In genomic region chr17:22490399-22490798, GRCh38 we compare ENCODE assay signal across 35 cellular contexts.
"Had no signal": no experiment of that assay in that cellular context is flagged by ENCODE, and none has a peak within 500 bp of the region (broad histone marks: within the 10 kb centered on the region; RNA-seq: fewer than 3 reads in every experiment).

No MANE protein-coding gene starts in this region.

- H3K27ac ChIP-seq: KMS-11 had no signal

- H3K9me3 ChIP-seq: MG63 had no signal

- H3K4me2 ChIP-seq: KMS-11 had no signal

- H3K36me3 ChIP-seq: MG63 had no signal

- DNase-seq: Karpas-422, Kasumi-1, MG63, MM.1S, MV-4-11, NCI-H1048, NCI-H1092, NCI-H1092 treated with DMSO at 0.1 percent for 48 hours, NCI-H1105, NCI-H1105 treated with DMSO at 0.1 percent for 48 hours, NCI-H1417, NCI-H1417 treated with DMSO at 0.1 percent for 48 hours, NCI-H1436, NCI-H1436 treated with DMSO at 0.1 percent for 48 hours, NCI-H146, NCI-H1694, NCI-H1694 treated with DMSO at 0.1 percent for 48 hours, NCI-H187, NCI-H187 treated with DMSO at 0.1 percent for 48 hours, NCI-H1930, NCI-H2029, NCI-H2029 treated with DMSO at 0.1 percent for 48 hours, NCI-H2081, NCI-H2081 treated with DMSO at 0.1 percent for 48 hours, NCI-H2107, NCI-H2171, NCI-H2171 treated with DMSO at 0.1 percent for 48 hours, NCI-H2227 treated with DMSO at 0.1 percent for 48 hours, NCI-H226, NCI-H345, NCI-H446, NCI-H446 treated with DMSO at 0.1 percent for 48 hours, NCI-H510A, NCI-H510A treated with DMSO at 0.1 percent for 48 hours had no signal

- H3K4me3 ChIP-seq: MG63 had no signal

- H3K27me3 ChIP-seq: MG63 had no signal
